Comparison of ENCODE assay signal across 20 cellular contexts in the genomic region with DNA sequence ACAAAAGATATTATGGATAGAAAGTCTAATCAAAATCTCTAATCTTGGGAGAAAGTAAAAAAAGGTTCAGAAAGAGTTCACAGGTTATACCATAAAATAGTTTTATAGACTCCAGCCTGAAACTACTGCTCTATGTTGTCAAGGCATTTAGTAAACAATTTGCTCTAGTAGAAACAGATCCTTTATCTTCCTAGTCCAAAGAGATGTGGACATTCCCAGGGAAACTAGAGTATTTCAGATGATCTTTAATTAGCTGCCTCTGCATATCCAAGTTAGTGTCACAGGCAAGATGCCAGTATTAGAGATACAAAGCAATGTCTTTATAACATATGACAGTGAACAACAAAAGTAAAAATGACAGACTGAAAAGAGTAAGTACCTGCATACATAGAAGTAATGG.
DNase-seq lines count a peak whose midpoint lies in the region; ATAC-seq and TF ChIP-seq lines count a peak whose summit lies in the region.
"Had no signal": no experiment of that assay in that cellular context is flagged by ENCODE, and none has a peak within 500 bp of the region (broad histone marks: within the 10 kb centered on the region; RNA-seq: fewer than 3 reads in every experiment).

No MANE protein-coding gene starts in this region.

- H3K4me1 ChIP-seq in uterus = no peaks in the 10 kb centered on the region
- H3K4me1 ChIP-seq: A549; BLaER1 treated with 17β-estradiol and CSF1 and Interleukin-3, amounts not matched to agents 10 nM and 100 nM had no signal

- ATAC-seq in HG02678 (IDR thresholded peaks at IDR 0.05; ENCODE audit: unreplicated experiment) = no peak
- no peak for ATAC-seq in HG02623 (IDR thresholded peaks at IDR 0.05; ENCODE audit: unreplicated experiment)
- ATAC-seq: A549, GM12878, GM23338, HCT116 had no signal

- no peak for TF ChIP-seq CTCF in AG10803 (conservative IDR thresholded peaks at IDR 0.05; ENCODE audit: low read length)
- no peak for TF ChIP-seq CTCF in fibroblast of villous mesenchyme (IDR thresholded peaks at IDR 0.05; ENCODE audit: insufficient read depth, low read depth, low read length)
- no peak for TF ChIP-seq CTCF in uterus (IDR thresholded peaks at IDR 0.05)

- no peak overlapping the region for H3K27ac ChIP-seq in uterus
- H3K27ac ChIP-seq: A549; BLaER1 treated with 17β-estradiol and CSF1 and Interleukin-3, amounts not matched to agents 10 nM and 100 nM had no signal

- intact Hi-C loops in uterus (cut with DNase I; ENCODE audit: low total_unique reads) = no loop called here

- no peaks in the 10 kb centered on the region for H3K27me3 ChIP-seq in uterus
- H3K27me3 ChIP-seq: BLaER1 treated with 17β-estradiol and CSF1 and Interleukin-3, amounts not matched to agents 10 nM and 100 nM had no signal

- H3K4me3 ChIP-seq in AG10803 (ENCODE audit: low read length) = no peak overlapping the region
- H3K4me3 ChIP-seq in fibroblast of villous mesenchyme (ENCODE audit: low read depth, low read length) = no peak overlapping the region
- H3K4me3 ChIP-seq in uterus = no peak overlapping the region
- H3K4me3 ChIP-seq: A549; BLaER1 treated with 17β-estradiol and CSF1 and Interleukin-3, amounts not matched to agents 10 nM and 100 nM; GM12878; GM23338 had no signal

- no peak for TF ChIP-seq POLR2A in uterus (IDR thresholded peaks at IDR 0.05)

- DNase-seq in AG10803 (ENCODE audit: low read depth) (peak; percentile 46), GM04504 (ENCODE audit: low read depth) (peak; percentile 47), M059J (ENCODE audit: low read depth) (peak; percentile 60), fibroblast of villous mesenchyme (ENCODE audit: low read depth) (peak; percentile 67), DMS153 treated with DMSO at 0.1 percent for 48 hours (lab: John Stamatoyannopoulos, UW; ENCODE audit: unreplicated experiment) (no peak), uterus (no peak)
- DNase-seq: 8988T; CD4-positive, alpha-beta T cell; CD8-positive, alpha-beta memory T cell; DMS 273 treated with DMSO at 0.1 percent for 48 hours; DMS53; DMS79 treated with DMSO at 0.1 percent for 48 hours; H9 had no signal

- H3K36me3 ChIP-seq in uterus = no peaks in the 10 kb centered on the region
- H3K36me3 ChIP-seq: BLaER1 treated with 17β-estradiol and CSF1 and Interleukin-3, amounts not matched to agents 10 nM and 100 nM had no signal

- H3K9me3 ChIP-seq in uterus = no peaks in the 10 kb centered on the region
- H3K9me3 ChIP-seq: A549; BLaER1 treated with 17β-estradiol and CSF1 and Interleukin-3, amounts not matched to agents 10 nM and 100 nM had no signal

Comparison
In these comparisons a context has a peak if more than half of its experiments do, and no peak if none do; other contexts are left out.
1. DNase-seq: peak in AG10803 (single experiment), GM04504 (single experiment), M059J (single experiment) and fibroblast of villous mesenchyme (single experiment); none in DMS153 treated with DMSO at 0.1 percent for 48 hours (single experiment) and uterus (0 of 2).